In genomic region chr2:241036397-241036963, GRCh38 we compare ENCODE assay signal across 8 cellular contexts. TPM values are rescaled to one million over a fixed set of nuclear protein-coding genes. Genes with fewer than 3 reads are reported as not detected.
DNase-seq lines count a peak whose midpoint lies in the region; ATAC-seq, FAIRE-seq and TF ChIP-seq lines count a peak whose summit lies in the region.

No MANE protein-coding gene starts in this region.

- 7 to 24% methylated on average over 29 to 32 of the region's 36 CpGs for WGBS in tibial nerve, 2 donors

- H3K27ac ChIP-seq in coronary artery, result no peak overlapping the region
- H3K27ac ChIP-seq in mucosa of rectum (ENCODE audit: low read depth in 2 of 2, low read length in 2 of 2), result no peak overlapping the region
- H3K27ac ChIP-seq in tibial nerve, result peak overlapping the region in 1 of 4 donors; percentile 65

- TF ChIP-seq EP300 in tibial nerve (IDR thresholded peaks at IDR 0.05), result no peak

- peak; percentile 68 for DNase-seq in T-helper 2 cell treated with Interferon-gamma antibody and Interleukin-4, amounts not matched to agents 5 μg/mL and 100 μg/mL, for 36 hours (ENCODE audit: low spot score)
- DNase-seq in coronary artery (ENCODE audit: low spot score), result no peak
- DNase-seq in tibial nerve (ENCODE audit: low spot score in 2 of 2), result no peak
- DNase-seq in cortex of kidney (lab: John Stamatoyannopoulos, UW), result no peak
- no peak for DNase-seq in D721Med (ENCODE audit: insufficient read length, low spot score)

- H3K27ac Mint-ChIP-seq in T-helper 2 cell treated with Interferon-gamma antibody and Interleukin-4, amounts not matched to agents 5 μg/mL and 100 μg/mL, for 36 hours, result peak overlapping the region; percentile 41

- H3K9ac ChIP-seq in mucosa of rectum (ENCODE audit: low read depth in 1 of 2, low read length in 2 of 2), result peak overlapping the region in 1 of 2 donors; percentile 36

- no peaks in the 10 kb centered on the region for H3K9me3 Mint-ChIP-seq in T-helper 2 cell treated with Interferon-gamma antibody and Interleukin-4, amounts not matched to agents 5 μg/mL and 100 μg/mL, for 36 hours

- TF ChIP-seq CTCF in coronary artery (IDR thresholded peaks at IDR 0.05) (no peak), tibial nerve (IDR thresholded peaks at IDR 0.05) (no peak), D721Med (IDR thresholded peaks at IDR 0.05; ENCODE audit: insufficient read depth, missing control alignments) (no peak)

- peaks cover 26% of the 10 kb centered on the region for H3K4me1 Mint-ChIP-seq in T-helper 2 cell treated with Interferon-gamma antibody and Interleukin-4, amounts not matched to agents 5 μg/mL and 100 μg/mL, for 36 hours (ENCODE audit: low read depth)

- no peaks in the 10 kb centered on the region for H3K27me3 Mint-ChIP-seq in T-helper 2 cell treated with Interferon-gamma antibody and Interleukin-4, amounts not matched to agents 5 μg/mL and 100 μg/mL, for 36 hours (ENCODE audit: low read depth)

- peaks cover 0 to 3% of the 10 kb centered on the region in 2 donors for H3K4me1 ChIP-seq in mucosa of rectum (ENCODE audit: control insufficient read depth in 2 of 2, insufficient read depth in 2 of 2, low read length in 2 of 2)
- peaks cover 0 to 22% (median 1%) of the 10 kb centered on the region in 4 donors for H3K4me1 ChIP-seq in tibial nerve

- ATAC-seq in GM19023 (IDR thresholded peaks at IDR 0.05; ENCODE audit: unreplicated experiment) (peak; percentile 77), HG03045 (IDR thresholded peaks at IDR 0.05; ENCODE audit: unreplicated experiment) (peak; percentile 74)

- no peak for FAIRE-seq in D721Med (lab: Jason Lieb, UNC)

- H3K4me3 ChIP-seq in coronary artery, result peak overlapping the region; percentile 65
- H3K4me3 ChIP-seq in mucosa of rectum (ENCODE audit: low read length in 2 of 2), result peak overlapping the region; percentile 54 to 65
- H3K4me3 ChIP-seq in tibial nerve, result peak overlapping the region; percentile 9 to 42 (median 26)

- TF ChIP-seq POLR2A in tibial nerve (IDR thresholded peaks at IDR 0.05), result no peak

- peak overlapping the region; percentile 89 for H3K4me3 Mint-ChIP-seq in T-helper 2 cell treated with Interferon-gamma antibody and Interleukin-4, amounts not matched to agents 5 μg/mL and 100 μg/mL, for 36 hours

- peaks cover 0 to 4% of the 10 kb centered on the region in 2 donors for H3K36me3 ChIP-seq in mucosa of rectum (ENCODE audit: control insufficient read depth in 2 of 2, insufficient read depth in 2 of 2, low read length in 2 of 2)
- peaks cover 0 to 82% (median 0%) of the 10 kb centered on the region in 3 donors for H3K36me3 ChIP-seq in tibial nerve

- H3K9me3 ChIP-seq in mucosa of rectum (ENCODE audit: control insufficient read depth in 2 of 2, low read length in 2 of 2) (no peaks in the 10 kb centered on the region), tibial nerve (no peaks in the 10 kb centered on the region)

- H3K27me3 ChIP-seq in mucosa of rectum (ENCODE audit: control insufficient read depth in 2 of 2, insufficient read depth in 2 of 2, low read length in 2 of 2) (peaks cover 2 to 3% of the 10 kb centered on the region in 2 donors), tibial nerve (peaks cover 0 to 5% of the 10 kb centered on the region in 2 donors)

- H3K36me3 Mint-ChIP-seq in T-helper 2 cell treated with Interferon-gamma antibody and Interleukin-4, amounts not matched to agents 5 μg/mL and 100 μg/mL, for 36 hours (ENCODE audit: low read depth), result peaks cover 10% of the 10 kb centered on the region

RNA-seq across cellular contexts. Expression of gene SNED1, which starts 38.1 kb away (rescaled TPM):
- total RNA-seq in tibial nerve, result 100 to 1,000 TPM; 116 to 226 (median 141) TPM
